In the genomic region with DNA sequence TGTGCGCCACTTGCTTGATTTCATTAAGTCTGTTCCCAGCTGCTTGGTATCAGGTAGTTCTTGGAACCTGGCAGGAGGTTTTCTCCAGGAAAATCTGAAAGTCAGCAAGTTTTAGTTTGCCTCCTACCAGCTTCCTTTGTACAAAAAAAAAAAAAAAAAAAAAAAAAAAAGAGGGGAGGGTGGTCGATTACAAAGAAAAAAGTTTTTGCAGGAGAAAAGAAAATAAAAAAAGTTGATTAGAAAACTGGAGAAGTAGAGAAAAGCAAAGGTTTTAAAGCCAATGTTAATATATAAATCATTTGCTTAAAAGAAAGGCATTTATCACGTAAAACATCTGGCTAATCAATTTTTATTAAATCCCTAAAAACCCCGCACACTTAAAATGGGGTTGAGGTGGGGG, we compare ENCODE assay signal across 13 cellular contexts.
"Had no signal": no experiment of that assay in that cellular context is flagged by ENCODE, and none has a peak within 500 bp of the region (broad histone marks: within the 10 kb centered on the region; RNA-seq: fewer than 3 reads in every experiment).

No MANE protein-coding gene starts in this region.

- H3K9me3 ChIP-seq: tibial artery, uterus had no signal

- H3K27ac ChIP-seq: brain microvascular endothelial cell had no signal

- H3K9me3 Mint-ChIP-seq: activated naive CD8-positive, alpha-beta T cell treated with anti-CD3 and anti-CD28 coated beads, Interleukin-2, amount 10 ng/mL, durations not matched to agents 7 days and 5 days; activated T-helper 1 cell treated with anti-CD3 and anti-CD28 coated beads, Interleukin-12 subunit alpha, Interleukin-12 subunit beta, Interleukin-2, Interleukin-4 antibody, amounts not matched to agents 30 ng/mL and 10 ng/mL and 1 ng/mL, durations not matched to agents 14 hours and 24 hours and 36 hours; stimulated activated naive B cell treated with anti-CD40 and anti-IgM and Interleukin-4, amounts not matched to agents 10 μg/mL and 1 μg/mL and 100 μg/mL, for 72 hours had no signal

- H3K4me1 ChIP-seq: uterus had no signal

- H3K4me3 ChIP-seq: lung had no signal

- H3K36me3 Mint-ChIP-seq: activated naive CD8-positive, alpha-beta T cell treated with anti-CD3 and anti-CD28 coated beads, Interleukin-2, amount 10 ng/mL, durations not matched to agents 7 days and 5 days; stimulated activated naive B cell treated with anti-CD40 and anti-IgM and Interleukin-4, amounts not matched to agents 10 μg/mL and 1 μg/mL and 100 μg/mL, for 72 hours had no signal

- H3K27me3 ChIP-seq: brain microvascular endothelial cell had no signal

- H3K4me3 Mint-ChIP-seq: activated naive CD8-positive, alpha-beta T cell treated with anti-CD3 and anti-CD28 coated beads, Interleukin-2, amount 10 ng/mL, durations not matched to agents 7 days and 5 days had no signal

- DNase-seq: activated naive CD8-positive, alpha-beta T cell treated with anti-CD3 and anti-CD28 coated beads, Interleukin-2, amount 10 ng/mL, durations not matched to agents 7 days and 5 days; brain microvascular endothelial cell; effector memory CD4-positive, alpha-beta T cell; foreskin fibroblast; left cardiac atrium; posterior cingulate gyrus; stimulated activated CD4-positive, alpha-beta T cell treated with anti-CD3 and anti-CD28 coated beads, Interleukin-2, amount 100 ng/mL, for 48 hours; stimulated activated naive B cell treated with anti-CD40 and anti-IgM and Interleukin-4, amounts not matched to agents 10 μg/mL and 1 μg/mL and 100 μg/mL, for 72 hours; T-helper 2 cell; tibial artery; uterus had no signal

- H3K27ac Mint-ChIP-seq: activated naive CD8-positive, alpha-beta T cell treated with anti-CD3 and anti-CD28 coated beads, Interleukin-2, amount 10 ng/mL, durations not matched to agents 7 days and 5 days; activated T-helper 1 cell treated with anti-CD3 and anti-CD28 coated beads, Interleukin-12 subunit alpha, Interleukin-12 subunit beta, Interleukin-2, Interleukin-4 antibody, amounts not matched to agents 30 ng/mL and 10 ng/mL and 1 ng/mL, durations not matched to agents 14 hours and 24 hours and 36 hours; stimulated activated naive B cell treated with anti-CD40 and anti-IgM and Interleukin-4, amounts not matched to agents 10 μg/mL and 1 μg/mL and 100 μg/mL, for 72 hours had no signal

- H3K36me3 ChIP-seq: brain microvascular endothelial cell, tibial artery, uterus had no signal
